ENCODE assay signal across 22 cellular contexts in genomic region chr3:64588381-64588780, GRCh38.
"Had no signal": no experiment of that assay in that cellular context is flagged by ENCODE, and none has a peak within 500 bp of the region (broad histone marks: within the 10 kb centered on the region; RNA-seq: fewer than 3 reads in every experiment).

No MANE protein-coding gene starts in this region.

- H3K27me3 Mint-ChIP-seq: memory B cell had no signal

- H3K4me1 Mint-ChIP-seq: memory B cell; naive thymus-derived CD4-positive, alpha-beta T cell; stimulated activated memory B cell treated with anti-CD40 and anti-IgM and Interleukin-4, amounts not matched to agents 10 μg/mL and 1 μg/mL and 100 μg/mL, for 72 hours had no signal

- H3K4me3 Mint-ChIP-seq: memory B cell; naive thymus-derived CD4-positive, alpha-beta T cell; stimulated activated memory B cell treated with anti-CD40 and anti-IgM and Interleukin-4, amounts not matched to agents 10 μg/mL and 1 μg/mL and 100 μg/mL, for 72 hours; type B pancreatic cell had no signal

- H3K36me3 ChIP-seq: neutrophil, pancreas, tibial artery had no signal

- H3K27ac Mint-ChIP-seq: memory B cell; naive thymus-derived CD4-positive, alpha-beta T cell; stimulated activated memory B cell treated with anti-CD40 and anti-IgM and Interleukin-4, amounts not matched to agents 10 μg/mL and 1 μg/mL and 100 μg/mL, for 72 hours; type B pancreatic cell had no signal

- H3K9me3 ChIP-seq: neutrophil, pancreas, spleen, testis, tibial artery had no signal

- DNase-seq: dermis blood vessel endothelial cell; effector memory CD4-positive, alpha-beta T cell; erythroblast; head of caudate nucleus; midbrain; naive thymus-derived CD4-positive, alpha-beta T cell; pancreas; right cardiac atrium; spleen; stimulated activated CD4-positive, alpha-beta T cell treated with anti-CD3 and anti-CD28 coated beads, Interleukin-4, amount 100 ng/mL, for 4 hours; stimulated activated naive CD8-positive, alpha-beta T cell treated with anti-CD3 and anti-CD28 coated beads, Interleukin-15, Interleukin-2, amounts not matched to agents 100 U/mL and 50 U/mL, for 24 hours; substantia nigra; testis; tibial artery had no signal

- H3K4me1 ChIP-seq: pancreas, testis had no signal

- ATAC-seq: left lobe of liver; naive thymus-derived CD4-positive, alpha-beta T cell; right cardiac atrium; stimulated activated memory B cell treated with anti-CD40 and anti-IgM and Interleukin-4, amounts not matched to agents 10 μg/mL and 1 μg/mL and 100 μg/mL, for 72 hours; stimulated activated naive CD8-positive, alpha-beta T cell treated with anti-CD3 and anti-CD28 coated beads, Interleukin-15, Interleukin-2, amounts not matched to agents 100 U/mL and 50 U/mL, for 24 hours had no signal

- H3K27me3 ChIP-seq: neutrophil, pancreas, spleen, testis, tibial artery had no signal

- H3K9me3 Mint-ChIP-seq: memory B cell; stimulated activated memory B cell treated with anti-CD40 and anti-IgM and Interleukin-4, amounts not matched to agents 10 μg/mL and 1 μg/mL and 100 μg/mL, for 72 hours had no signal

- H3K4me3 ChIP-seq: coronary artery, lung, pancreas, skin epidermis, spleen, testis, tibial artery had no signal

- H3K27ac ChIP-seq: coronary artery, neutrophil, pancreas, skin epidermis, spleen, testis, tibial artery had no signal

- H3K36me3 Mint-ChIP-seq: memory B cell; naive thymus-derived CD4-positive, alpha-beta T cell; stimulated activated memory B cell treated with anti-CD40 and anti-IgM and Interleukin-4, amounts not matched to agents 10 μg/mL and 1 μg/mL and 100 μg/mL, for 72 hours had no signal
